ENCODE assay signal across 8 cellular contexts in the genomic region with DNA sequence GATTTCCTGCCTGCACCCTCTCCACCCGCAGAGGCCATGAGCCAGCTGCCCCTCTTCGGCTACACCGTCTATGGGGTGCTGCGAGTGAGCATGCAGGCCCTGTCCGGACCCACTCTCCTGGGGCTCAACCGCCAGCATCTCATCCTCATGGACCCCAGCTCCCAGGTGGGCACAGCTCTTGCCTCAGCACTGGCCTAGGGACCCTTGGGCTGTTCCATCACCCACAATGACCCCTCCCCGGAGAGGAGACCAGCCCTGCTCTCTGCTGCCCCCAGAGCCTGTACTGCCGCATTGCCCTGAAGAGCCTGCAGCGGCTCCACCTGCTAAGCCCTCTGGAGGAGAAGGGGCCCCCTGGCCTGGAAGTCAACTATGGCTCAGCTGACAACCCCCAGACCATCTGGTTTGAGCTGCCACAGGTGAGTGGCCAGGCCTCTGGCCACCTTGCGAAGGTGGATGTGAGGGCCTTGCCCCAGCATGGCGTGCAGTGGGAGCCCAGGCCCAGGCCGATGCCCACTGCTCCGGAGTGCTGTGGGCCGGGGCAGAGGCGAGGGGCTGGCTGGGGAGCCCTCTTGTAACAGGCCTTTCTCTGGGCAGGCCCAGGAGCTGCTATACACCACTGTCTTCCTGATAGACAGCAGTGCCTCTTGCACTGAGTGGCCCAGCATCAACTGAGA. TPM values are rescaled to one million over a fixed set of nuclear protein-coding genes. Genes with fewer than 3 reads are reported as not detected.
DNase-seq lines count a peak whose midpoint lies in the region; ATAC-seq and TF ChIP-seq lines count a peak whose summit lies in the region.

No MANE protein-coding gene starts in this region.

- H3K27me3 ChIP-seq in naive thymus-derived CD4-positive, alpha-beta T cell (ENCODE audit: control insufficient read depth in 2 of 2, insufficient read depth in 2 of 2, low read length in 2 of 2), result no peaks in the 10 kb centered on the region

- H3K79me2 ChIP-seq in OCI-LY7 (ENCODE audit: insufficient read depth, low read depth, low read length), result no peaks in the 10 kb centered on the region

- no peak overlapping the region for H3K27ac ChIP-seq in OCI-LY7 (ENCODE audit: low read depth, low read length, poor library complexity, severe bottlenecking)
- H3K27ac ChIP-seq in naive thymus-derived CD4-positive, alpha-beta T cell (ENCODE audit: low read depth, low read length), result no peak overlapping the region

- intact Hi-C loops in OCI-LY7 (cut with micrococcal nuclease; ENCODE audit: unreplicated experiment), result no loop called here
- intact Hi-C loops in naive thymus-derived CD4-positive, alpha-beta T cell (cut with micrococcal nuclease), result no loop called here

- peak; percentile 97 for TF ChIP-seq CTCF in OCI-LY7 (conservative IDR thresholded peaks at IDR 0.05; ENCODE audit: low read length)

- H3K4me1 Mint-ChIP-seq in naive thymus-derived CD4-positive, alpha-beta T cell, result peaks cover 0 to 5% (median 0%) of the 10 kb centered on the region in 7 donors

- H3K36me3 Mint-ChIP-seq in naive thymus-derived CD4-positive, alpha-beta T cell, result no peaks in the 10 kb centered on the region

- no peak overlapping the region for H3K4me3 Mint-ChIP-seq in naive thymus-derived CD4-positive, alpha-beta T cell

- H3K9me3 Mint-ChIP-seq in naive thymus-derived CD4-positive, alpha-beta T cell, result no peaks in the 10 kb centered on the region

- no peaks in the 10 kb centered on the region for H3K27me3 Mint-ChIP-seq in naive thymus-derived CD4-positive, alpha-beta T cell

- DNase-seq in stimulated activated CD4-positive, alpha-beta T cell treated with anti-CD3 and anti-CD28 coated beads, Interleukin-15, amount 100 ng/mL, for 24 hours, result peak; percentile 38
- no peak for DNase-seq in stimulated activated CD4-positive, alpha-beta T cell treated with anti-CD3 and anti-CD28 coated beads, Interleukin-2, amount 100 ng/mL, for 48 hours
- peak; percentile 73 for DNase-seq in OCI-LY7 (ENCODE audit: low spot score)
- peak; percentile 56 for DNase-seq in dermis blood vessel endothelial cell
- DNase-seq in naive thymus-derived CD4-positive, alpha-beta T cell, result peak in 2 of 9 donors; percentile 13 to 15
- no peak for DNase-seq in NCI-H187 treated with DMSO at 0.1 percent for 48 hours (lab: John Stamatoyannopoulos, UW)

- H3K4me2 ChIP-seq in OCI-LY7 (ENCODE audit: low read length), result no peak overlapping the region

- POLR2A ChIA-PET in OCI-LY7 (lab: Charles Lee), result interaction anchor here (0.6 to 0.7 kb wide), 2 partner anchors 62 to 161 kb away, joined by 3 read pairs; no protein-coding TSS in a partner anchor
- POLR2A ChIA-PET in naive thymus-derived CD4-positive, alpha-beta T cell (lab: Charles Lee), result no interaction called here

- peak; percentile 66 for ATAC-seq in naive thymus-derived CD4-positive, alpha-beta T cell
- no peak for ATAC-seq in HG03108 (IDR thresholded peaks at IDR 0.05; ENCODE audit: unreplicated experiment)
- no peak for ATAC-seq in HG02973 (IDR thresholded peaks at IDR 0.05; ENCODE audit: unreplicated experiment)

- CTCF ChIA-PET in OCI-LY7 (lab: Charles Lee; ENCODE audit: unreplicated experiment), result interaction anchor here (0.7 to 1.0 kb wide), 2 partner anchors 19 to 58 kb away, joined by 3 to 5 read pairs; no protein-coding TSS in a partner anchor
- CTCF ChIA-PET in naive thymus-derived CD4-positive, alpha-beta T cell (lab: Charles Lee), result interaction anchor here (1.0 to 4.4 kb wide), 2 partner anchors 47 to 123 kb away, joined by 5 to 25 read pairs; no protein-coding TSS in a partner anchor

- no peaks in the 10 kb centered on the region for H4K20me1 ChIP-seq in OCI-LY7 (ENCODE audit: insufficient read depth, low read length)

- BruUV-seq in OCI-LY7 (replicated peaks; lab: Mats Ljungman, UMichigan), result no TSS peak

- no peak overlapping the region for H3K4me3 ChIP-seq in OCI-LY7 (ENCODE audit: low read depth, low read length, poor library complexity, severe bottlenecking)
- H3K4me3 ChIP-seq in naive thymus-derived CD4-positive, alpha-beta T cell (ENCODE audit: low read length), result no peak overlapping the region

- peak overlapping the region in 1 of 9 donors; percentile 86 for H3K27ac Mint-ChIP-seq in naive thymus-derived CD4-positive, alpha-beta T cell

- H3K9me2 ChIP-seq in OCI-LY7 (ENCODE audit: insufficient read depth, low read length), result no peaks in the 10 kb centered on the region

- H2AFZ ChIP-seq in OCI-LY7 (ENCODE audit: low read length), result no peak overlapping the region

- peaks cover 16% of the 10 kb centered on the region; the same call in 1 of the 2 replicates for H3K36me3 ChIP-seq in OCI-LY7 (ENCODE audit: insufficient read depth, low read length)
- H3K36me3 ChIP-seq in naive thymus-derived CD4-positive, alpha-beta T cell (ENCODE audit: control insufficient read depth in 2 of 3, insufficient read depth in 3 of 3, low read length in 3 of 3), result peaks cover 0 to 68% (median 0%) of the 10 kb centered on the region in 3 experiments

- H3K9me3 ChIP-seq in OCI-LY7 (ENCODE audit: low read length), result no peaks in the 10 kb centered on the region
- H3K9me3 ChIP-seq in naive thymus-derived CD4-positive, alpha-beta T cell (ENCODE audit: control insufficient read depth in 2 of 3, low read length in 3 of 3), result no peaks in the 10 kb centered on the region

- H3K4me1 ChIP-seq in OCI-LY7 (ENCODE audit: insufficient read depth, low read length, poor library complexity, severe bottlenecking), result peaks cover 12% of the 10 kb centered on the region
- no peaks in the 10 kb centered on the region for H3K4me1 ChIP-seq in naive thymus-derived CD4-positive, alpha-beta T cell (ENCODE audit: control insufficient read depth in 2 of 2, insufficient read depth in 2 of 2, low read length in 2 of 2)

RNA-seq across cellular contexts. Expression of gene SMIM5, which starts 7.3 kb away (rescaled TPM):
- total RNA-seq in OCI-LY7 (2014; rRNA removed; shearing (Covaris generic)), result 0.06 TPM in 1 of 2 replicates, not detected in the other
- not detected in 2 replicates for total RNA-seq in OCI-LY7 (2022)
- 0.09 TPM in 1 of 2 replicates, not detected in the other for total RNA-seq in dermis blood vessel endothelial cell
- 1 to 10 TPM in 2 of 5 experiments, under 1 TPM in 3; 0.43 to 2.4 (median 0.84) TPM for total RNA-seq in naive thymus-derived CD4-positive, alpha-beta T cell
- under 1 TPM; 0.06 to 0.22 TPM for polyA plus RNA-seq in naive thymus-derived CD4-positive, alpha-beta T cell

RNA-seq across cellular contexts. Expression of gene MYO15B, which starts 38.4 kb away (rescaled TPM):
- 8.9 and 9.7 TPM in 2 replicates for total RNA-seq in OCI-LY7 (2014; rRNA removed; shearing (Covaris generic))
- total RNA-seq in OCI-LY7 (2022) (17.7 and 19.2 TPM in 2 replicates), dermis blood vessel endothelial cell (7.5 and 28.4 TPM in 2 replicates)
- 100 to 1,000 TPM in 4 of 5 experiments, 10 to 100 TPM in 1; 72.2 to 461 (median 304) TPM for total RNA-seq in naive thymus-derived CD4-positive, alpha-beta T cell
- 1 to 10 TPM; 1.2 to 2.3 TPM for polyA plus RNA-seq in naive thymus-derived CD4-positive, alpha-beta T cell

RNA-seq across cellular contexts. Expression of gene RECQL5, which starts 41.0 kb away (rescaled TPM):
- 90.0 and 91.9 TPM in 2 replicates for total RNA-seq in OCI-LY7 (2014; rRNA removed; shearing (Covaris generic))
- total RNA-seq in OCI-LY7 (2022) (133 and 139 TPM in 2 replicates), dermis blood vessel endothelial cell (14.6 and 16.2 TPM in 2 replicates)
- 10 to 100 TPM; 38.7 to 76.5 (median 49.2) TPM for total RNA-seq in naive thymus-derived CD4-positive, alpha-beta T cell
- polyA plus RNA-seq in naive thymus-derived CD4-positive, alpha-beta T cell, result 10 to 100 TPM; 12.4 to 25.9 TPM

RNA-seq across cellular contexts. Expression of gene SAP30BP, which starts 41.2 kb away (rescaled TPM):
- total RNA-seq in OCI-LY7 (2014; rRNA removed; shearing (Covaris generic)), result 122 and 127 TPM in 2 replicates
- 180 and 187 TPM in 2 replicates for total RNA-seq in OCI-LY7 (2022)
- total RNA-seq in dermis blood vessel endothelial cell, result 68.2 and 84.7 TPM in 2 replicates
- total RNA-seq in naive thymus-derived CD4-positive, alpha-beta T cell, result 100 to 1,000 TPM in 4 of 5 experiments, 10 to 100 TPM in 1; 97.6 to 198 (median 116) TPM
- 10 to 100 TPM; 69.5 to 76.1 TPM for polyA plus RNA-seq in naive thymus-derived CD4-positive, alpha-beta T cell

Comparison
In these comparisons a context has a peak if more than half of its experiments do, and no peak if none do; other contexts are left out.
1. DNase-seq: peak in stimulated activated CD4-positive, alpha-beta T cell treated with anti-CD3 and anti-CD28 coated beads, Interleukin-15, amount 100 ng/mL, for 24 hours (single experiment), OCI-LY7 (single experiment) and dermis blood vessel endothelial cell (single experiment); none in stimulated activated CD4-positive, alpha-beta T cell treated with anti-CD3 and anti-CD28 coated beads, Interleukin-2, amount 100 ng/mL, for 48 hours (0 of 2) and NCI-H187 treated with DMSO at 0.1 percent for 48 hours (single experiment).